20 cellular contexts compared by ENCODE assay signal in the genomic region with DNA sequence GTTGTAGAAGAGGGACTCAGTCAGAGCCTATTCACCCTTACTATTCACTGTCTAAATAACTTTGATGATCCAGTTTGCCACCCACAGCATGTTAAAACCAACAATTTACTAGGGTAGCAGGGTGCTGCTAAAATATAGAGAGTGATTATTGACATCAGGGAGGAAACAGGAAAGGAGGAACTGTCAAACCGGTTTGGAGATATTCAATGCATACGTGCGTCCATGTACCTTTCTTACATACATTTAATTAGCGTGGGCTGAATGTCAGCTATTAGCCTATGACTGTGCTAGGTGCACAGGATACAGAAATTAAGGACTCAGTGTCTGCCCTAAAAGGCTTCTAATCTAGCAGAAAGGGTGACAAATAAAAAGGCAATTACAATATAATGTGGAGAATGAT. TPM values are rescaled to one million over a fixed set of nuclear protein-coding genes. Genes with fewer than 3 reads are reported as not detected.
A peak's percentile ranks its signal among the peaks of the same experiment; 100 is the strongest.
DNase-seq lines count a peak whose midpoint lies in the region; ATAC-seq and TF ChIP-seq lines count a peak whose summit lies in the region.
"Had no signal": no experiment of that assay in that cellular context is flagged by ENCODE, and none has a peak within 500 bp of the region (broad histone marks: within the 10 kb centered on the region; RNA-seq: fewer than 3 reads in every experiment).

No MANE protein-coding gene starts in this region.

- H3K9me3 ChIP-seq in PC-3 (ENCODE audit: low read length) (no peaks in the 10 kb centered on the region), mucosa of descending colon (no peaks in the 10 kb centered on the region), ovary (no peaks in the 10 kb centered on the region), hepatocyte (ENCODE audit: low read depth) (no peaks in the 10 kb centered on the region)
- H3K9me3 ChIP-seq: A549 had no signal

- no peak for TF ChIP-seq POLR2A in ovary (IDR thresholded peaks at IDR 0.05)

- H3K4me1 ChIP-seq in PC-3 (ENCODE audit: insufficient read depth, low read length) (peaks cover 19% of the 10 kb centered on the region), mucosa of descending colon (ENCODE audit: low read depth) (no peaks in the 10 kb centered on the region), ovary (ENCODE audit: insufficient read depth) (peaks cover 3% of the 10 kb centered on the region), hepatocyte (ENCODE audit: insufficient read depth) (no peaks in the 10 kb centered on the region)
- H3K4me1 ChIP-seq: A549 had no signal

- CTCF ChIA-PET in PC-3 (lab: Charles Lee): no interaction called here

- TF ChIP-seq EP300 in ovary (IDR thresholded peaks at IDR 0.05): no peak

- no peaks in the 10 kb centered on the region for H4K20me1 ChIP-seq in PC-3 (ENCODE audit: low read length)
- H4K20me1 ChIP-seq in hepatocyte (ENCODE audit: insufficient read depth, poor library complexity, severe bottlenecking): no peaks in the 10 kb centered on the region

- no peaks in the 10 kb centered on the region for H3K79me2 ChIP-seq in PC-3 (ENCODE audit: low read length)
- no peaks in the 10 kb centered on the region for H3K79me2 ChIP-seq in hepatocyte

- H3K4me2 ChIP-seq in PC-3 (ENCODE audit: low read length): peak overlapping the region; percentile 63
- no peak overlapping the region for H3K4me2 ChIP-seq in hepatocyte
- H3K4me2 ChIP-seq: A549 had no signal

- no peaks in the 10 kb centered on the region for H3K27me3 ChIP-seq in PC-3 (ENCODE audit: low read length)
- no peaks in the 10 kb centered on the region for H3K27me3 ChIP-seq in ovary
- peaks cover 29% of the 10 kb centered on the region for H3K27me3 ChIP-seq in hepatocyte

- intact Hi-C loops in PC-3 (cut with micrococcal nuclease): no loop called here
- intact Hi-C loops in mucosa of descending colon (cut with DNase I, micrococcal nuclease): no loop called here
- intact Hi-C loops in ovary (cut with DNase I): no loop called here

- DNase-seq in DMS153 treated with DMSO at 0.1 percent for 48 hours (lab: John Stamatoyannopoulos, UW; ENCODE audit: unreplicated experiment) (peak; percentile 63), NCI-H146 treated with DMSO at 0.1 percent for 48 hours (lab: John Stamatoyannopoulos, UW; ENCODE audit: unreplicated experiment) (peak; percentile 71), PC-3 (peak; percentile 59), mucosa of descending colon (no peak), AML-193 (lab: John Stamatoyannopoulos, UW) (no peak), middle frontal gyrus (ENCODE audit: extremely low spot score, low spot score) (no peak), ovary (no peak), hepatocyte (ENCODE audit: low spot score) (no peak)
- DNase-seq: H7; NCI-H1105 treated with DMSO at 0.1 percent for 48 hours; NCI-H2029; NCI-H526; NK-92 treated with Interleukin-12 subunit alpha and Interleukin-12 subunit beta, amount 100 ng/mL, for 24 hours; SHP77 treated with DMSO at 0.1 percent for 48 hours had no signal

- WGBS in ovary, 3 donors: 88 to 89% (median 88%) methylated on average over 4 of the region's 4 CpGs
- 82% methylated on average over 4 of the region's 4 CpGs for WGBS in hepatocyte (ENCODE audit: low lambda C conversion rate, missing lambda C conversion rate)

- H3K36me3 ChIP-seq in PC-3 (ENCODE audit: low read depth, low read length) (no peaks in the 10 kb centered on the region), mucosa of descending colon (ENCODE audit: low read depth) (no peaks in the 10 kb centered on the region), ovary (no peaks in the 10 kb centered on the region), hepatocyte (replicated peaks; ENCODE audit: insufficient read depth, low read depth) (no peaks in the 10 kb centered on the region)

- BruUV-seq in PC-3 (replicated peaks; lab: Mats Ljungman, UMichigan): no TSS peak

- 0 out of 2 replicates have a peak overlapping the region, but pooled peaks have one; percentile 9 for H3K27ac ChIP-seq in PC-3 (ENCODE audit: low read length)
- H3K27ac ChIP-seq in ovary: no peak overlapping the region
- no peak overlapping the region for H3K27ac ChIP-seq in hepatocyte
- H3K27ac ChIP-seq: A549, C4-2B had no signal

- no peak overlapping the region for H3K9ac ChIP-seq in PC-3 (ENCODE audit: low read length)

- H2AFZ ChIP-seq in PC-3 (ENCODE audit: low read length) (peak overlapping the region; percentile 63), hepatocyte (no peak overlapping the region)

- peak; percentile 46 for ATAC-seq in PC-3
- peak; percentile 47 for ATAC-seq in mucosa of descending colon
- ATAC-seq: A549, SK-N-SH treated with all-trans-retinoic acid at 6 μM for 48 hours had no signal

- H3K4me3 ChIP-seq in PC-3 (ENCODE audit: low read length): peak overlapping the region; percentile 13; the same call in 1 of the 2 replicates
- H3K4me3 ChIP-seq in mucosa of descending colon: no peak overlapping the region
- H3K4me3 ChIP-seq in ovary: no peak overlapping the region
- no peak overlapping the region for H3K4me3 ChIP-seq in hepatocyte
- H3K4me3 ChIP-seq: A549 had no signal

- POLR2A ChIA-PET in PC-3 (lab: Charles Lee; ENCODE audit: unreplicated experiment): no interaction called here

- no peaks in the 10 kb centered on the region for H3K9me2 ChIP-seq in PC-3 (replicated peaks; ENCODE audit: low read length)
- no peaks in the 10 kb centered on the region for H3K9me2 ChIP-seq in hepatocyte (replicated peaks; ENCODE audit: insufficient read depth)

- no peaks in the 10 kb centered on the region for H3F3A ChIP-seq in PC-3 (ENCODE audit: low read length, unreplicated experiment)

- no peak for TF ChIP-seq CTCF in PC-3 (conservative IDR thresholded peaks at IDR 0.05; ENCODE audit: low read depth, low read length)
- no peak for TF ChIP-seq CTCF in mucosa of descending colon (IDR thresholded peaks at IDR 0.05)
- TF ChIP-seq CTCF in ovary (IDR thresholded peaks at IDR 0.05): no peak
- TF ChIP-seq CTCF in hepatocyte (IDR thresholded peaks at IDR 0.05; ENCODE audit: poor library complexity): no peak

RNA-seq across cellular contexts. Expression of gene IL20RA, which starts 57.2 kb away (rescaled TPM):
- total RNA-seq in PC-3 (2014; rRNA removed) (3.5 and 6.0 TPM in 2 replicates), mucosa of descending colon (10 to 100 TPM in 2 of 3 donors, 1 to 10 TPM in 1; 3.2 to 12.2 (median 11.6) TPM), ovary (10 to 100 TPM in 1 of 7 donors, 1 to 10 TPM in 6; 2.6 to 19.3 (median 5.9) TPM), hepatocyte (0.32 and 0.63 TPM in 2 replicates)
- polyA plus RNA-seq in ovary (1 to 10 TPM; 2.2 to 5.8 TPM), hepatocyte (0.52 TPM in 1 of 2 replicates, not detected in the other)
- total RNA-seq: HT1080, OCI-LY7, RPMI7951 had no signal

Comparison
In these comparisons a context has a peak if more than half of its experiments do, and no peak if none do; other contexts are left out.
1. DNase-seq: peak in DMS153 treated with DMSO at 0.1 percent for 48 hours (single experiment), NCI-H146 treated with DMSO at 0.1 percent for 48 hours (single experiment) and PC-3 (single experiment); none in mucosa of descending colon (0 of 3), AML-193 (0 of 2), middle frontal gyrus (single experiment), ovary (0 of 5) and hepatocyte (single experiment).